ENCODE assay signal across 19 cellular contexts in genomic region chr10:24495666-24496065, GRCh38.
DNase-seq lines count a peak whose midpoint lies in the region; ATAC-seq, FAIRE-seq and TF ChIP-seq lines count a peak whose summit lies in the region.
"Had no signal": no experiment of that assay in that cellular context is flagged by ENCODE, and none has a peak within 500 bp of the region (broad histone marks: within the 10 kb centered on the region; RNA-seq: fewer than 3 reads in every experiment).

No MANE protein-coding gene starts in this region.

- TF ChIP-seq CTCF in C4-2B (conservative IDR thresholded peaks at IDR 0.05) (no peak), H9 (conservative IDR thresholded peaks at IDR 0.05) (no peak), H1 (IDR thresholded peaks at IDR 0.05; ENCODE audit: control extremely low read depth in 1 of 3, insufficient read depth in 1 of 3, low read depth in 1 of 3, low read length in 3 of 3) (no peak), prostate gland (IDR thresholded peaks at IDR 0.05) (no peak)

- H2BK12ac ChIP-seq in H9 (ENCODE audit: insufficient read length, low read depth, low read length) (no peak overlapping the region), H1 (ENCODE audit: low read depth, low read length) (peak overlapping the region; percentile 73; the same call in 1 of the 2 replicates)

- H3K9ac ChIP-seq in H9 (ENCODE audit: extremely low read depth, insufficient read length, low read length), result no peak overlapping the region
- H3K9ac ChIP-seq in H1 (replicated peaks in 1 of 4; ENCODE audit: extremely low read depth in 1 of 4, low read depth in 3 of 4, low read length in 3 of 4), result no peak overlapping the region

- H3K4ac ChIP-seq in H9 (ENCODE audit: low read depth, low read length) (no peak overlapping the region), H1 (replicated peaks; ENCODE audit: insufficient read length, low read depth, low read length) (no peak overlapping the region)

- H2BK20ac ChIP-seq in H9 (ENCODE audit: low read depth, low read length, poor library complexity, severe bottlenecking), result no peak overlapping the region
- H2BK20ac ChIP-seq in H1 (ENCODE audit: low read length), result no peak overlapping the region

- H3K14ac ChIP-seq in H9 (ENCODE audit: insufficient read depth, low read length) (no peak overlapping the region), H1 (ENCODE audit: insufficient read length) (no peak overlapping the region)

- H3K27ac Mint-ChIP-seq in H9, result peak overlapping the region; percentile 23 to 85 (median 55); a peak in 6 of 7 replicates
- no peak overlapping the region for H3K27ac Mint-ChIP-seq in activated T-helper 17 cell treated with anti-CD3 and anti-CD28 coated beads, Interleukin-2, amount 50 U/mL, for 72 hours
- H3K27ac Mint-ChIP-seq: CD14-positive monocyte; CD4-positive, alpha-beta memory T cell had no signal

- H3K4me2 ChIP-seq in H9 (ENCODE audit: insufficient read depth, insufficient read length, low read length), result no peak overlapping the region
- no peak overlapping the region for H3K4me2 ChIP-seq in H1 (ENCODE audit: insufficient read depth in 1 of 2, low read depth in 2 of 2, low read length in 2 of 2)

- no peak for TF ChIP-seq EP300 in H1 (IDR thresholded peaks at IDR 0.05; ENCODE audit: borderline replicate concordance in 1 of 2, low read depth in 2 of 2, low read length in 2 of 2)

- H3K4me3 ChIP-seq in H1 (ENCODE audit: extremely low read depth in 1 of 4, insufficient read depth in 2 of 4, low read depth in 3 of 4, low read length in 4 of 4) (no peak overlapping the region), prostate gland (no peak overlapping the region)
- H3K4me3 ChIP-seq: K562 had no signal

- no peak for FAIRE-seq in H1 (lab: Jason Lieb, UNC)
- FAIRE-seq: A204.1, GM18507, K562 had no signal

- no CpG with 5 or more reads among the region's 3 CpGs for WGBS in H9 (ENCODE audit: extremely low coverage, insufficient read length, low lambda C conversion rate)
- 89% methylated on average over 3 of the region's 3 CpGs; no CpG with 5 or more reads in 1 of the 2 experiments for WGBS in H1 (ENCODE audit: extremely low coverage in 1 of 2, insufficient coverage in 1 of 2, insufficient read length in 1 of 2, insufficient replicate concordance in 2 of 2, low coverage in 1 of 2, low lambda C conversion rate in 2 of 2, missing lambda C conversion rate in 1 of 2), 2 experiments
- 62% methylated on average over 3 of the region's 3 CpGs for WGBS in prostate gland

- ATAC-seq in GM21723 (IDR thresholded peaks at IDR 0.05; ENCODE audit: unreplicated experiment), result no peak
- ATAC-seq in activated T-helper 17 cell treated with anti-CD3 and anti-CD28 coated beads, Interleukin-2, amount 50 U/mL, for 72 hours (replicated peaks), result no peak
- ATAC-seq: K562 had no signal

- intact Hi-C loops in prostate gland (cut with DNase I), result no loop called here

- H3K27me3 ChIP-seq in H9 (ENCODE audit: insufficient read depth, low read length) (no peaks in the 10 kb centered on the region), H1 (replicated peaks in 1 of 4; ENCODE audit: control insufficient read depth in 3 of 4, extremely low read depth in 1 of 4, insufficient read depth in 3 of 4, low read length in 3 of 4) (no peaks in the 10 kb centered on the region), prostate gland (replicated peaks; ENCODE audit: insufficient read depth) (no peaks in the 10 kb centered on the region)

- H3K9me3 Mint-ChIP-seq in H9, result no peaks in the 10 kb centered on the region
- H3K9me3 Mint-ChIP-seq in activated T-helper 17 cell treated with anti-CD3 and anti-CD28 coated beads, Interleukin-2, amount 50 U/mL, for 72 hours, result no peaks in the 10 kb centered on the region
- H3K9me3 Mint-ChIP-seq: CD14-positive monocyte; CD4-positive, alpha-beta memory T cell had no signal

- H3K36me3 ChIP-seq in H1 (ENCODE audit: control insufficient read depth in 2 of 4, insufficient read depth in 4 of 4, low read length in 3 of 4) (no peaks in the 10 kb centered on the region), prostate gland (no peaks in the 10 kb centered on the region)

- H2BK5ac ChIP-seq in H9 (ENCODE audit: insufficient read length, low read length) (no peak overlapping the region), H1 (ENCODE audit: low read depth, low read length) (no peak overlapping the region; the same call in 1 of the 2 replicates)

- no peaks in the 10 kb centered on the region for H4K20me1 ChIP-seq in H9 (ENCODE audit: control insufficient read depth, insufficient read depth, insufficient read length)
- no peaks in the 10 kb centered on the region for H4K20me1 ChIP-seq in H1 (replicated peaks in 1 of 2; ENCODE audit: control insufficient read depth in 1 of 2, insufficient read depth in 2 of 2, low read length in 2 of 2)

- no peak overlapping the region for H3T11ph ChIP-seq in H9 (ENCODE audit: low read length)

- no peak for DNase-seq in H9
- no peak for DNase-seq in H1 (ENCODE audit: low read depth in 1 of 2, low spot score in 2 of 2)
- no peak for DNase-seq in prostate gland (ENCODE audit: low spot score)
- DNase-seq in activated CD8-positive, alpha-beta memory T cell treated with anti-CD3 and anti-CD28 coated beads for 24 hours, result no peak
- DNase-seq: AML-193; CD4-positive, alpha-beta memory T cell; DMS153; DMS79; GDM1; HCEC 1CT; IMR-90 had no signal

- H2BK120ac ChIP-seq in H9 (ENCODE audit: low read depth, low read length, poor library complexity, severe bottlenecking) (no peak overlapping the region), H1 (replicated peaks; ENCODE audit: low read depth, low read length) (no peak overlapping the region)

- TF ChIP-seq POLR2A in H1 (IDR thresholded peaks at IDR 0.05; ENCODE audit: control extremely low read depth in 1 of 2, low read depth in 2 of 2, low read length in 2 of 2), result no peak
- no peak for TF ChIP-seq POLR2A in prostate gland (IDR thresholded peaks at IDR 0.05)

- peak overlapping the region; percentile 88; the same call in 1 of the 2 replicates for H3K27ac ChIP-seq in C4-2B
- no peak overlapping the region for H3K27ac ChIP-seq in H9 (ENCODE audit: insufficient read length, low read depth, low read length)
- no peak overlapping the region for H3K27ac ChIP-seq in H1 (ENCODE audit: low read depth, low read length)
- peak overlapping the region; percentile 79 to 80 for H3K27ac ChIP-seq in prostate gland
- H3K27ac ChIP-seq: HL-60 had no signal

- H3K4me1 ChIP-seq in H9 (ENCODE audit: insufficient read depth, low read length) (peaks cover 4% of the 10 kb centered on the region), H1 (replicated peaks in 1 of 4; ENCODE audit: control insufficient read depth in 3 of 4, insufficient read depth in 4 of 4, low read length in 3 of 4) (peaks cover 0 to 9% (median 7%) of the 10 kb centered on the region in 4 experiments; a peak in 6 of 7 replicates), prostate gland (replicated peaks) (peaks cover 8% of the 10 kb centered on the region)

- H4K8ac ChIP-seq in H9 (replicated peaks; ENCODE audit: insufficient read length, low read depth, low read length) (no peak overlapping the region), H1 (ENCODE audit: extremely low read depth, insufficient read depth, low read length) (no peak overlapping the region)

- H3K27me3 Mint-ChIP-seq in H9 (ENCODE audit: low read depth), result no peaks in the 10 kb centered on the region
- peaks cover 9% of the 10 kb centered on the region for H3K27me3 Mint-ChIP-seq in activated T-helper 17 cell treated with anti-CD3 and anti-CD28 coated beads, Interleukin-2, amount 50 U/mL, for 72 hours

- peaks cover 34 to 39% of the 10 kb centered on the region in 2 experiments for H3K4me1 Mint-ChIP-seq in H9
- peaks cover 3% of the 10 kb centered on the region for H3K4me1 Mint-ChIP-seq in activated T-helper 17 cell treated with anti-CD3 and anti-CD28 coated beads, Interleukin-2, amount 50 U/mL, for 72 hours
- H3K4me1 Mint-ChIP-seq: CD14-positive monocyte; CD4-positive, alpha-beta memory T cell had no signal

- H3K23ac ChIP-seq in H9 (ENCODE audit: insufficient read length, low read depth, low read length) (no peak overlapping the region), H1 (ENCODE audit: insufficient read length) (no peak overlapping the region)

- H3K9me3 ChIP-seq in H9 (ENCODE audit: control insufficient read depth, low read depth, low read length) (no peaks in the 10 kb centered on the region), H1 (ENCODE audit: insufficient read depth in 2 of 2, low read depth in 1 of 2, low read length in 1 of 2) (no peaks in the 10 kb centered on the region), prostate gland (no peaks in the 10 kb centered on the region)

- H4K5ac ChIP-seq in H9 (ENCODE audit: insufficient read length, low read depth, low read length) (no peak overlapping the region), H1 (ENCODE audit: insufficient read length, low read depth, low read length) (no peak overlapping the region)

- H3K56ac ChIP-seq in H9 (ENCODE audit: insufficient read length, low read depth, low read length) (no peak overlapping the region), H1 (replicated peaks; ENCODE audit: insufficient read length, low read depth, low read length) (no peak overlapping the region)

- H4K91ac ChIP-seq in H9 (ENCODE audit: insufficient read length, low read depth, low read length) (no peak overlapping the region), H1 (replicated peaks; ENCODE audit: insufficient read length, low read length) (no peak overlapping the region)

- H2AK5ac ChIP-seq in H9 (ENCODE audit: insufficient read length, low read length) (no peak overlapping the region), H1 (ENCODE audit: low read depth, low read length) (no peak overlapping the region)

- no peak for TF ChIP-seq RAD21 in H1 (IDR thresholded peaks at IDR 0.05 in 1 of 2, conservative IDR thresholded peaks at IDR 0.05 in 1 of 2; ENCODE audit: low read depth in 2 of 2, low read length in 2 of 2)

- H3K23me2 ChIP-seq in H9 (ENCODE audit: insufficient read length, low read depth, low read length, poor library complexity, severe bottlenecking), result no peaks in the 10 kb centered on the region
- H3K23me2 ChIP-seq in H1 (ENCODE audit: low read depth, low read length), result no peaks in the 10 kb centered on the region

- no peak overlapping the region for H2BK15ac ChIP-seq in H9 (ENCODE audit: low read depth, low read length)
- H2BK15ac ChIP-seq in H1 (ENCODE audit: low read length), result no peak overlapping the region

- CTCF ChIA-PET in H1 (lab: Charles Lee; ENCODE audit: partially characterized antibody), result interaction anchor here (0.7 kb wide), 1 partner anchor 164 kb away, joined by 4 read pairs; no protein-coding TSS in a partner anchor

- H3K4me3 Mint-ChIP-seq in H9, result no peak overlapping the region
- H3K4me3 Mint-ChIP-seq in activated T-helper 17 cell treated with anti-CD3 and anti-CD28 coated beads, Interleukin-2, amount 50 U/mL, for 72 hours, result no peak overlapping the region
- H3K4me3 Mint-ChIP-seq: CD14-positive monocyte; CD4-positive, alpha-beta memory T cell had no signal

- no peaks in the 10 kb centered on the region for H3K79me1 ChIP-seq in H9 (ENCODE audit: insufficient read depth, low read depth, low read length, poor library complexity, severe bottlenecking)
- H3K79me1 ChIP-seq in H1 (ENCODE audit: low read depth, low read length), result 0 out of 2 replicates have a peak, but pooled peaks cover 2% of the 10 kb centered on the region

- H3K36me3 Mint-ChIP-seq in H9 (ENCODE audit: insufficient read depth in 1 of 3, low read depth in 3 of 3), result peaks cover 0 to 5% (median 0%) of the 10 kb centered on the region in 3 experiments; a peak in 2 of 7 replicates
- no peaks in the 10 kb centered on the region for H3K36me3 Mint-ChIP-seq in activated T-helper 17 cell treated with anti-CD3 and anti-CD28 coated beads, Interleukin-2, amount 50 U/mL, for 72 hours (ENCODE audit: low read depth)
- H3K36me3 Mint-ChIP-seq: CD14-positive monocyte; CD4-positive, alpha-beta memory T cell had no signal

- H2AFZ ChIP-seq in H9 (ENCODE audit: low read length) (no peak overlapping the region), H1 (ENCODE audit: low read length) (no peak overlapping the region)

- POLR2A ChIA-PET in H1 (lab: Charles Lee; ENCODE audit: partially characterized antibody), result no interaction called here

- H3K18ac ChIP-seq in H9 (ENCODE audit: insufficient read length, low read depth, low read length) (no peak overlapping the region), H1 (ENCODE audit: extremely low read depth, low read length) (0 out of 2 replicates have a peak overlapping the region, but pooled peaks have one; percentile 43)

- H3K79me2 ChIP-seq in H9 (ENCODE audit: insufficient read depth, low read length) (no peaks in the 10 kb centered on the region), H1 (ENCODE audit: control insufficient read depth in 1 of 2, insufficient read depth in 2 of 2, low read length in 2 of 2) (no peaks in the 10 kb centered on the region)

Comparison
In these comparisons a context has a peak if more than half of its experiments do, and no peak if none do; other contexts are left out.
1. H3K27ac ChIP-seq: peak in C4-2B (single experiment) and prostate gland (2 of 2); none in H9 (single experiment) and H1 (single experiment).